1 cellular context compared by ENCODE assay signal in the genomic region with DNA sequence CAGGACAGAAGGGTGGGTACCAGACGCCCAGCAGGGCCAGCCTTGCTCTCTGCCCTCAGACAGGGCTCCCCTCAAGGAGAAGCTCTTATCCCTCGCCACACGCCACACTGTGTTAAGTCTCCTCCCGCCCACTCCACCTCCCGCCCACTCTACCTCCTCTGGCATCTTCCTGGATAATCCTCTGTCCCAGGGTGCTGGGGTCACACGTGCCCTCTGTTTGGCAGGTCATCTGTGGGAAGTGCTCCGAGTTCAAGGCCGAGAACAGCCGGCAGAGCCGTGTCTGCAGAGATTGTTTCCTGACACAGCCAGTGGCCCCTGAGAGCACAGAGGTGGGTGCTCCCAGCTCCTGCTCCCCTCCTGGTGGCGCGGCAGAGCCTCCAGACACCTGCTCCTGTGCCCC.
TF ChIP-seq lines count a peak whose summit lies in the region.

No MANE protein-coding gene starts in this region.

TF ChIP-seq in HEK293, 187 proteins besides CTCF, POLR2A, EP300 and RAD21 (continued from another document):
- TF ChIP-seq, protein P1, sequence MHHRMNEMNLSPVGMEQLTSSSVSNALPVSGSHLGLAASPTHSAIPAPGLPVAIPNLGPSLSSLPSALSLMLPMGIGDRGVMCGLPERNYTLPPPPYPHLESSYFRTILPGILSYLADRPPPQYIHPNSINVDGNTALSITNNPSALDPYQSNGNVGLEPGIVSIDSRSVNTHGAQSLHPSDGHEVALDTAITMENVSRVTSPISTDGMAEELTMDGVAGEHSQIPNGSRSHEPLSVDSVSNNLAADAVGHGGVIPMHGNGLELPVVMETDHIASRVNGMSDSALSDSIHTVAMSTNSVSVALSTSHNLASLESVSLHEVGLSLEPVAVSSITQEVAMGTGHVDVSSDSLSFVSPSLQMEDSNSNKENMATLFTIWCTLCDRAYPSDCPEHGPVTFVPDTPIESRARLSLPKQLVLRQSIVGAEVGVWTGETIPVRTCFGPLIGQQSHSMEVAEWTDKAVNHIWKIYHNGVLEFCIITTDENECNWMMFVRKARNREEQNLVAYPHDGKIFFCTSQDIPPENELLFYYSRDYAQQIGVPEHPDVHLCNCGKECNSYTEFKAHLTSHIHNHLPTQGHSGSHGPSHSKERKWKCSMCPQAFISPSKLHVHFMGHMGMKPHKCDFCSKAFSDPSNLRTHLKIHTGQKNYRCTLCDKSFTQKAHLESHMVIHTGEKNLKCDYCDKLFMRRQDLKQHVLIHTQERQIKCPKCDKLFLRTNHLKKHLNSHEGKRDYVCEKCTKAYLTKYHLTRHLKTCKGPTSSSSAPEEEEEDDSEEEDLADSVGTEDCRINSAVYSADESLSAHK (tag by site-specific recombination; IDR thresholded peaks at IDR 0.05) = no peak
- no peak for TF ChIP-seq ZNF324 (tag by site-specific recombination; IDR thresholded peaks at IDR 0.05)
- no peak for TF ChIP-seq ZIC2 (tag by site-specific recombination; IDR thresholded peaks at IDR 0.05)
- peak; percentile 70 for TF ChIP-seq EGR2 (tag by site-specific recombination; IDR thresholded peaks at IDR 0.05; ENCODE audit: low read depth)
